ENCODE assay signal across 8 cellular contexts in genomic region chr1:198935371-198935921, GRCh38.
DNase-seq lines count a peak whose midpoint lies in the region; ATAC-seq and TF ChIP-seq lines count a peak whose summit lies in the region.

No MANE protein-coding gene starts in this region.

- peaks cover 0 to 4% (median 0%) of the 10 kb centered on the region in 7 donors for H3K27me3 ChIP-seq in spleen (replicated peaks in 1 of 7)

- DNase-seq in GDM1 (lab: John Stamatoyannopoulos, UW) (peak; percentile 75), NCI-H128 (lab: John Stamatoyannopoulos, UW; ENCODE audit: unreplicated experiment) (peak; percentile 95), SW 1271 (lab: John Stamatoyannopoulos, UW) (peak; percentile 85 to 94), astrocyte of the hippocampus (ENCODE audit: low read depth, low spot score) (peak; percentile 98), immature natural killer cell (peak; percentile 30 to 38 (median 34)), spleen (peak; percentile 81), ecto neural progenitor cell (ENCODE audit: low spot score) (no peak)

- peak overlapping the region; percentile 43 to 73 (median 46) for H3K4me3 ChIP-seq in spleen

- H3K9me3 Mint-ChIP-seq in immature natural killer cell: no peaks in the 10 kb centered on the region

- no peaks in the 10 kb centered on the region for H3K36me3 ChIP-seq in spleen

- peaks cover 6 to 19% of the 10 kb centered on the region in 2 donors for H3K4me1 Mint-ChIP-seq in immature natural killer cell

- H3K27me3 Mint-ChIP-seq in immature natural killer cell (ENCODE audit: low read depth in 3 of 3): no peaks in the 10 kb centered on the region

- no peaks in the 10 kb centered on the region for H3K36me3 Mint-ChIP-seq in immature natural killer cell

- intact Hi-C loops in spleen (cut with DNase I; ENCODE audit: low total_unique reads): no loop called here

- WGBS in spleen, 5 donors: 1 to 4% (median 3%) methylated on average over 8 of the region's 8 CpGs

- H3K9me3 ChIP-seq in spleen: no peaks in the 10 kb centered on the region

- H3K4me3 Mint-ChIP-seq in immature natural killer cell: no peak overlapping the region

- ATAC-seq in HG02623 (IDR thresholded peaks at IDR 0.05; ENCODE audit: unreplicated experiment): peak; percentile 38

- no peak for TF ChIP-seq CTCF in spleen (IDR thresholded peaks at IDR 0.05 in 8 of 11, conservative IDR thresholded peaks at IDR 0.05 in 3 of 11)

- no peak overlapping the region for H3K27ac Mint-ChIP-seq in immature natural killer cell

- TF ChIP-seq POLR2A in spleen (IDR thresholded peaks at IDR 0.05): no peak

- H3K27ac ChIP-seq in spleen: peak overlapping the region; percentile 69 to 91 (median 86)

- H3K4me1 ChIP-seq in spleen: peaks cover 0 to 78% (median 41%) of the 10 kb centered on the region in 6 donors
